Comparison of ENCODE assay signal across 17 cellular contexts in genomic region chrX:152600853-152601635, GRCh38. TPM values are rescaled to one million over a fixed set of nuclear protein-coding genes. Genes with fewer than 3 reads are reported as not detected.
DNase-seq lines count a peak whose midpoint lies in the region; ATAC-seq and TF ChIP-seq lines count a peak whose summit lies in the region.
"Had no signal": no experiment of that assay in that cellular context is flagged by ENCODE, and none has a peak within 500 bp of the region (broad histone marks: within the 10 kb centered on the region; RNA-seq: fewer than 3 reads in every experiment).

No MANE protein-coding gene starts in this region.

- no peak overlapping the region for H3K4me2 ChIP-seq in Karpas-422 (ENCODE audit: low read depth, low read length, poor library complexity, severe bottlenecking)

- no peak for TF ChIP-seq CTCF in lower leg skin (IDR thresholded peaks at IDR 0.05)

- TF ChIP-seq POLR2A in lower leg skin (IDR thresholded peaks at IDR 0.05): no peak

- H3K9ac ChIP-seq in Karpas-422 (ENCODE audit: low read length): no peak overlapping the region
- no peak overlapping the region for H3K9ac ChIP-seq in NT2/D1 (ENCODE audit: insufficient read length, low read depth)

- 41 to 55% methylated on average over 5 of the region's 5 CpGs for WGBS in lower leg skin, 2 donors

- DNase-seq in Ammon's horn (ENCODE audit: low spot score): peak; percentile 69
- peak; percentile 56 for DNase-seq in Karpas-422
- DNase-seq in NT2/D1 (ENCODE audit: low read depth, low spot score): peak; percentile 8
- peak; percentile 11 to 19 for DNase-seq in hippocampal formation (lab: John Stamatoyannopoulos, UW)
- DNase-seq in lower leg skin (ENCODE audit: low spot score in 2 of 2): no peak
- DNase-seq: activated CD8-positive, alpha-beta T cell treated with anti-CD3 and anti-CD28 coated beads, Interleukin-2, amount 10 ng/mL, durations not matched to agents 7 days and 5 days; activated gamma-delta T cell; DND-41; T-helper 9 cell; uterus had no signal

- H3K36me3 ChIP-seq in Karpas-422 (ENCODE audit: insufficient read depth, low read length): no peaks in the 10 kb centered on the region
- H3K36me3 ChIP-seq in NT2/D1 (ENCODE audit: insufficient read depth, insufficient read length, low read length): no peaks in the 10 kb centered on the region
- H3K36me3 ChIP-seq: cardiac muscle cell, uterus had no signal

- H3K79me2 ChIP-seq in Karpas-422 (ENCODE audit: low read length): no peaks in the 10 kb centered on the region

- H3K27me3 ChIP-seq in Karpas-422 (ENCODE audit: low read length): no peaks in the 10 kb centered on the region
- H3K27me3 ChIP-seq in NT2/D1 (ENCODE audit: insufficient read depth, insufficient read length): no peaks in the 10 kb centered on the region
- H3K27me3 ChIP-seq: cardiac muscle cell, uterus had no signal

- no peaks in the 10 kb centered on the region for H3K9me2 ChIP-seq in Karpas-422 (replicated peaks; ENCODE audit: insufficient read depth, low read length)

- no peak for ATAC-seq in HG03045 (IDR thresholded peaks at IDR 0.05; ENCODE audit: unreplicated experiment)
- ATAC-seq in HG03196 (IDR thresholded peaks at IDR 0.05; ENCODE audit: unreplicated experiment): no peak
- no peak for ATAC-seq in GM18907 (IDR thresholded peaks at IDR 0.05; ENCODE audit: unreplicated experiment)
- ATAC-seq: activated CD8-positive, alpha-beta T cell treated with anti-CD3 and anti-CD28 coated beads, Interleukin-2, amount 10 ng/mL, durations not matched to agents 7 days and 5 days had no signal

- intact Hi-C loops in lower leg skin (cut with DNase I; ENCODE audit: low total_unique reads): no loop called here

- H3K27ac ChIP-seq in Karpas-422 (ENCODE audit: low read length): no peak overlapping the region
- H3K27ac ChIP-seq: cardiac muscle cell, epithelial cell of prostate, uterus had no signal

- H2AFZ ChIP-seq in Karpas-422 (ENCODE audit: low read length): no peak overlapping the region

- H4K20me1 ChIP-seq in Karpas-422 (ENCODE audit: insufficient read depth, low read depth, low read length): no peaks in the 10 kb centered on the region

- H3K9me3 ChIP-seq in Karpas-422 (ENCODE audit: low read length) (no peaks in the 10 kb centered on the region), NT2/D1 (ENCODE audit: insufficient read depth, low read length) (no peaks in the 10 kb centered on the region)
- H3K9me3 ChIP-seq: uterus had no signal

- H3K4me1 ChIP-seq in Karpas-422 (ENCODE audit: low read length) (no peaks in the 10 kb centered on the region), NT2/D1 (ENCODE audit: insufficient read depth, insufficient read length) (no peaks in the 10 kb centered on the region)
- H3K4me1 ChIP-seq: uterus had no signal

- H3K4me3 ChIP-seq in Karpas-422 (ENCODE audit: low read length) (no peak overlapping the region), NT2/D1 (ENCODE audit: insufficient read length, low read depth) (no peak overlapping the region), lower leg skin (ENCODE audit: low read depth, poor library complexity, severe bottlenecking) (no peak overlapping the region)
- H3K4me3 ChIP-seq: cardiac muscle cell, uterus had no signal

RNA-seq across cellular contexts. Expression of gene GABRQ, which starts 36.7 kb away (rescaled TPM):
- not detected in 2 replicates for total RNA-seq in Karpas-422 (2014; rRNA removed; shearing (Covaris generic); ENCODE audit: low replicate concordance)
- under 1 TPM; 0.13 to 0.32 (median 0.20) TPM for total RNA-seq in lower leg skin
- total RNA-seq: activated CD8-positive, alpha-beta T cell treated with anti-CD3 and anti-CD28 coated beads, Interleukin-2, amount 10 ng/mL, durations not matched to agents 7 days and 5 days; mesenteric fat pad; posterior vena cava had no signal

Comparison
In these comparisons a context has a peak if more than half of its experiments do, and no peak if none do; other contexts are left out.
1. DNase-seq: peak in Ammon's horn (single experiment), Karpas-422 (single experiment), NT2/D1 (single experiment) and hippocampal formation (2 of 2); none in lower leg skin (0 of 2).